1 cellular context compared by ENCODE assay signal in genomic region chr9:104743377-104743985, GRCh38.
TF ChIP-seq lines count a peak whose summit lies in the region.

No MANE protein-coding gene starts in this region.

TF ChIP-seq in GM12878, 131 proteins besides CTCF, POLR2A, EP300 and RAD21:
- TF ChIP-seq SIX5 (IDR thresholded peaks at IDR 0.05; ENCODE audit: low read depth, low read length, severe bottlenecking), result no peak
- peak; percentile 81 for TF ChIP-seq SMC3 (IDR thresholded peaks at IDR 0.05; ENCODE audit: borderline replicate concordance, low read length)
- no peak for TF ChIP-seq ZNF274 (IDR thresholded peaks at IDR 0.05; ENCODE audit: insufficient read depth, insufficient read length)
- 0 out of 3 replicates have a peak, but pooled peaks have one; percentile 22 for TF ChIP-seq POU2F2 (IDR thresholded peaks at IDR 0.05; ENCODE audit: borderline replicate concordance, low read depth, low read length)
- no peak for TF ChIP-seq CHD4 (IDR thresholded peaks at IDR 0.05)
- TF ChIP-seq SKIL (IDR thresholded peaks at IDR 0.05; ENCODE audit: low read depth, poor library complexity, severe bottlenecking), result peak; percentile 47
- peak; percentile 65; the same call in 1 of the 2 replicates for TF ChIP-seq SMARCA5 (IDR thresholded peaks at IDR 0.05)
- TF ChIP-seq RB1 (IDR thresholded peaks at IDR 0.05; ENCODE audit: borderline replicate concordance), result peak; percentile 36; the same call in 1 of the 2 replicates
- 0 out of 2 replicates have a peak, but pooled peaks have one; percentile 54 for TF ChIP-seq MEF2A (IDR thresholded peaks at IDR 0.05; ENCODE audit: insufficient read depth, low read depth, low read length)
- TF ChIP-seq STAT1 (conservative IDR thresholded peaks at IDR 0.05), result no peak
- no peak for TF ChIP-seq ZNF384 (IDR thresholded peaks at IDR 0.05; ENCODE audit: borderline replicate concordance, low read depth, low read length)
- TF ChIP-seq IRF3 (IDR thresholded peaks at IDR 0.05), result no peak
- TF ChIP-seq SIN3A (IDR thresholded peaks at IDR 0.05; ENCODE audit: low read depth, low read length), result no peak
